In genomic region chr18:77105680-77106079, GRCh38 we compare ENCODE assay signal across 13 cellular contexts. TPM values are rescaled to one million over a fixed set of nuclear protein-coding genes. Genes with fewer than 3 reads are reported as not detected.
DNase-seq lines count a peak whose midpoint lies in the region; ATAC-seq and TF ChIP-seq lines count a peak whose summit lies in the region.
"Had no signal": no experiment of that assay in that cellular context is flagged by ENCODE, and none has a peak within 500 bp of the region (broad histone marks: within the 10 kb centered on the region; RNA-seq: fewer than 3 reads in every experiment).

No MANE protein-coding gene starts in this region.

- no peaks in the 10 kb centered on the region for H3K27me3 Mint-ChIP-seq in activated naive CD8-positive, alpha-beta T cell treated with anti-CD3 and anti-CD28 coated beads for 36 hours
- no peaks in the 10 kb centered on the region for H3K27me3 Mint-ChIP-seq in naive thymus-derived CD8-positive, alpha-beta T cell
- H3K27me3 Mint-ChIP-seq: stimulated activated naive B cell treated with anti-CD40 and anti-IgM and Interleukin-4, amounts not matched to agents 10 μg/mL and 1 μg/mL and 100 μg/mL, for 72 hours had no signal

- H3K4me1 ChIP-seq in ACC112 (ENCODE audit: control insufficient read depth, insufficient read depth, low read length, unreplicated experiment) (peaks cover 80% of the 10 kb centered on the region), DND-41 (ENCODE audit: insufficient read depth, low read length) (peaks cover 100% of the 10 kb centered on the region)

- DNase-seq in DND-41 (no peak), COLO668 (lab: John Stamatoyannopoulos, UW; ENCODE audit: unreplicated experiment) (no peak), NCI-H774 (lab: John Stamatoyannopoulos, UW) (no peak), NCI-H446 (lab: John Stamatoyannopoulos, UW) (no peak)
- no peak for DNase-seq in activated naive CD8-positive, alpha-beta T cell treated with anti-CD3 and anti-CD28 coated beads for 36 hours
- no peak for DNase-seq in naive thymus-derived CD8-positive, alpha-beta T cell
- DNase-seq: AML-193; amniotic stem cell; dorsolateral prefrontal cortex; stimulated activated naive B cell treated with anti-CD40 and anti-IgM and Interleukin-4, amounts not matched to agents 10 μg/mL and 1 μg/mL and 100 μg/mL, for 72 hours had no signal

- POLR2A ChIA-PET in naive thymus-derived CD8-positive, alpha-beta T cell (lab: Charles Lee): interaction anchor here (0.9 to 2.0 kb wide), 6 partner anchors 10 to 43 kb away, joined by 3 to 8 read pairs (median 6); partner anchors contain the start of gene MBP

- H3K4me1 Mint-ChIP-seq in activated naive CD8-positive, alpha-beta T cell treated with anti-CD3 and anti-CD28 coated beads for 36 hours: peaks cover 90% of the 10 kb centered on the region
- H3K4me1 Mint-ChIP-seq in naive thymus-derived CD8-positive, alpha-beta T cell: peaks cover 55 to 98% (median 91%) of the 10 kb centered on the region in 4 donors

- no peaks in the 10 kb centered on the region for H3K9me3 ChIP-seq in DND-41 (ENCODE audit: insufficient read depth, low read length, severe bottlenecking)

- H3K4me3 ChIP-seq in ACC112 (ENCODE audit: low read depth, low read length) (peak overlapping the region; percentile 63), DND-41 (ENCODE audit: low read depth in 1 of 2, low read length in 2 of 2) (no peak overlapping the region)
- H3K4me3 ChIP-seq: dorsolateral prefrontal cortex had no signal

- peak overlapping the region; percentile 5 for H3K4me3 Mint-ChIP-seq in activated naive CD8-positive, alpha-beta T cell treated with anti-CD3 and anti-CD28 coated beads for 36 hours
- peak overlapping the region; percentile 50 to 83 (median 70) for H3K4me3 Mint-ChIP-seq in naive thymus-derived CD8-positive, alpha-beta T cell

- H3K9me3 Mint-ChIP-seq in activated naive CD8-positive, alpha-beta T cell treated with anti-CD3 and anti-CD28 coated beads for 36 hours: peaks cover 31% of the 10 kb centered on the region
- peaks cover 0 to 17% (median 0%) of the 10 kb centered on the region in 9 donors for H3K9me3 Mint-ChIP-seq in naive thymus-derived CD8-positive, alpha-beta T cell

- peak overlapping the region; percentile 88 for H3K27ac Mint-ChIP-seq in activated naive CD8-positive, alpha-beta T cell treated with anti-CD3 and anti-CD28 coated beads for 36 hours
- H3K27ac Mint-ChIP-seq in naive thymus-derived CD8-positive, alpha-beta T cell: peak overlapping the region; percentile 66 to 99 (median 96)

- H3K79me2 ChIP-seq in ACC112 (ENCODE audit: control insufficient read depth, insufficient read depth, low read length, unreplicated experiment) (no peaks in the 10 kb centered on the region), DND-41 (ENCODE audit: insufficient read depth, low read length) (peaks cover 66% of the 10 kb centered on the region)

- H4K20me1 ChIP-seq in DND-41 (ENCODE audit: insufficient read depth, low read length): no peaks in the 10 kb centered on the region

- H2AFZ ChIP-seq in ACC112 (ENCODE audit: low read length, unreplicated experiment): no peak overlapping the region
- H2AFZ ChIP-seq in DND-41 (ENCODE audit: low read depth, low read length): no peak overlapping the region

- H3K27ac ChIP-seq in ACC112 (ENCODE audit: low read depth, low read length): peak overlapping the region; percentile 98
- peak overlapping the region; percentile 75 for H3K27ac ChIP-seq in DND-41 (ENCODE audit: low read length)
- H3K27ac ChIP-seq: dorsolateral prefrontal cortex had no signal

- peak overlapping the region; percentile 40; the same call in 1 of the 2 replicates for H3K4me2 ChIP-seq in DND-41 (ENCODE audit: insufficient read depth, low read length)

- no peak for ATAC-seq in DND-41 (ENCODE audit: insufficient read depth, low read depth)
- no peak for ATAC-seq in naive thymus-derived CD8-positive, alpha-beta T cell
- ATAC-seq in GM21576 (IDR thresholded peaks at IDR 0.05; ENCODE audit: unreplicated experiment): no peak
- ATAC-seq: SK-N-SH treated with all-trans-retinoic acid at 6 μM for 48 hours; stimulated activated naive B cell treated with anti-CD40 and anti-IgM and Interleukin-4, amounts not matched to agents 10 μg/mL and 1 μg/mL and 100 μg/mL, for 72 hours had no signal

- peak overlapping the region; percentile 39 for H3K9ac ChIP-seq in DND-41 (ENCODE audit: low read depth, low read length)

- no peaks in the 10 kb centered on the region for H3K27me3 ChIP-seq in ACC112 (ENCODE audit: insufficient read depth, low read length)
- no peaks in the 10 kb centered on the region for H3K27me3 ChIP-seq in DND-41 (ENCODE audit: insufficient read depth, low read length, poor library complexity)

- no peaks in the 10 kb centered on the region for H3K36me3 ChIP-seq in ACC112 (ENCODE audit: insufficient read depth, low read length)
- peaks cover 13% of the 10 kb centered on the region for H3K36me3 ChIP-seq in DND-41 (ENCODE audit: insufficient read depth, low read length)

- H3K36me3 Mint-ChIP-seq in activated naive CD8-positive, alpha-beta T cell treated with anti-CD3 and anti-CD28 coated beads for 36 hours: peaks cover 69% of the 10 kb centered on the region
- H3K36me3 Mint-ChIP-seq in naive thymus-derived CD8-positive, alpha-beta T cell: peaks cover 7 to 28% (median 19%) of the 10 kb centered on the region in 3 donors

- TF ChIP-seq CTCF in DND-41 (IDR thresholded peaks at IDR 0.05; ENCODE audit: borderline replicate concordance, extremely low read depth, low read length, poor library complexity, severe bottlenecking): no peak

RNA-seq across cellular contexts. Expression of gene MBP, which starts 26.9 kb away (rescaled TPM):
- 10 to 100 TPM; 41.2 to 45.9 TPM for total RNA-seq in activated naive CD8-positive, alpha-beta T cell treated with anti-CD3 and anti-CD28 coated beads for 36 hours
- total RNA-seq in naive thymus-derived CD8-positive, alpha-beta T cell: 100 to 1,000 TPM in 1 of 2 experiments, 10 to 100 TPM in 1; 99.9 to 108 TPM
- 100 to 1,000 TPM in 2 of 3 donors, 10 to 100 TPM in 1; 89.2 to 148 (median 105) TPM for polyA plus RNA-seq in naive thymus-derived CD8-positive, alpha-beta T cell
